Comparison of ENCODE assay signal across 8 cellular contexts in the genomic region with DNA sequence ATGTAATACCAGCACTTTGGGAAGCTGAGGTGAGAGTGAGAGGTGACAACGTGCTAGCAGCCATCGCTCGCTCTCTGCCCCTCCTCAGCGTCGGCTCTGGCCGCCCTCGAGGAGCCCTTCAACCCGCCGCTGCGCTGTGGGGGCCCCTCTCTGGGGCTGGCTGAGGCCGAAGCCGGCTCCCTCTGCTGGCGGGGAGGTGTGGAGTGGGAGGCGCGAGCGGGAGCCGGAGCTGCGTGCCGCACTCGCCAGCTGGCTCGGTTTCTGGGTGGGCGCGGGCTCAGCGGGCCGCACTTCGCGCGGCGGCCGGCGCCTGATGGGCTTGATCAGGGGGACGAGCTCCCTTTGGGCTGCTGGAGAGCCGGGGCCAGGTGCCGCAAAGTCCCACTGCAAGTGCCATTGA.
DNase-seq lines count a peak whose midpoint lies in the region; ATAC-seq, FAIRE-seq and TF ChIP-seq lines count a peak whose summit lies in the region.

No MANE protein-coding gene starts in this region.

- no peaks in the 10 kb centered on the region for H3K27me3 ChIP-seq in MM.1S (replicated peaks; ENCODE audit: insufficient read depth, low read length)

- H4K20me1 ChIP-seq in MM.1S (ENCODE audit: insufficient read depth, low read length), result no peaks in the 10 kb centered on the region

- H3K9me3 ChIP-seq in MM.1S (replicated peaks; ENCODE audit: insufficient read depth, low read length), result no peaks in the 10 kb centered on the region

- no peak for ATAC-seq in activated T-helper 17 cell treated with anti-CD3 and anti-CD28 coated beads, Interleukin-2, amount 50 U/mL, for 72 hours (replicated peaks)
- ATAC-seq in GM21423 (IDR thresholded peaks at IDR 0.05; ENCODE audit: unreplicated experiment), result no peak
- no peak for ATAC-seq in effector memory CD8-positive, alpha-beta T cell (replicated peaks)

- peak overlapping the region; percentile 61 for H2AFZ ChIP-seq in MM.1S (ENCODE audit: low read length)

- H3K9me3 Mint-ChIP-seq in endothelial cell (ENCODE audit: unreplicated experiment) (no peaks in the 10 kb centered on the region), nephron progenitor cell (peaks cover 12% of the 10 kb centered on the region)
- no peaks in the 10 kb centered on the region for H3K9me3 Mint-ChIP-seq in activated T-helper 17 cell treated with anti-CD3 and anti-CD28 coated beads, Interleukin-2, amount 50 U/mL, for 72 hours
- no peaks in the 10 kb centered on the region for H3K9me3 Mint-ChIP-seq in effector memory CD8-positive, alpha-beta T cell

- TF ChIP-seq POLR2A in H54 (IDR thresholded peaks at IDR 0.05; ENCODE audit: low read depth, low read length), result no peak

- H3K9me2 ChIP-seq in MM.1S (replicated peaks; ENCODE audit: insufficient read depth, low read length), result no peaks in the 10 kb centered on the region

- H3K4me1 Mint-ChIP-seq in endothelial cell (ENCODE audit: unreplicated experiment), result no peaks in the 10 kb centered on the region
- peaks cover 5% of the 10 kb centered on the region for H3K4me1 Mint-ChIP-seq in nephron progenitor cell
- H3K4me1 Mint-ChIP-seq in activated T-helper 17 cell treated with anti-CD3 and anti-CD28 coated beads, Interleukin-2, amount 50 U/mL, for 72 hours, result no peaks in the 10 kb centered on the region
- no peaks in the 10 kb centered on the region for H3K4me1 Mint-ChIP-seq in effector memory CD8-positive, alpha-beta T cell (ENCODE audit: low read depth in 2 of 2)

- H3K79me2 ChIP-seq in MM.1S (ENCODE audit: low read length), result no peaks in the 10 kb centered on the region

- peak; percentile 45 for TF ChIP-seq CTCF in MM.1S (IDR thresholded peaks at IDR 0.05; ENCODE audit: low read length)
- peak; percentile 17 for TF ChIP-seq CTCF in endothelial cell (IDR thresholded peaks at IDR 0.05; ENCODE audit: unreplicated experiment)
- TF ChIP-seq CTCF in nephron progenitor cell (IDR thresholded peaks at IDR 0.05), result peak; percentile 34

- no peak overlapping the region for H3K27ac ChIP-seq in MM.1S (ENCODE audit: low read length)

- H3K36me3 ChIP-seq in MM.1S (replicated peaks; ENCODE audit: insufficient read depth, low read length), result no peaks in the 10 kb centered on the region

- H3K4me1 ChIP-seq in MM.1S (ENCODE audit: low read length), result no peaks in the 10 kb centered on the region

- H3K27ac Mint-ChIP-seq in endothelial cell (ENCODE audit: unreplicated experiment), result no peak overlapping the region
- H3K27ac Mint-ChIP-seq in nephron progenitor cell, result no peak overlapping the region
- H3K27ac Mint-ChIP-seq in activated T-helper 17 cell treated with anti-CD3 and anti-CD28 coated beads, Interleukin-2, amount 50 U/mL, for 72 hours, result no peak overlapping the region
- no peak overlapping the region for H3K27ac Mint-ChIP-seq in effector memory CD8-positive, alpha-beta T cell

- no peaks in the 10 kb centered on the region for H3F3A ChIP-seq in MM.1S (ENCODE audit: insufficient read depth, low read length)

- peak overlapping the region; percentile 46; the same call in 1 of the 2 replicates for H3K4me2 ChIP-seq in MM.1S (ENCODE audit: low read depth, low read length)

- H3K9ac ChIP-seq in MM.1S (ENCODE audit: low read length), result peak overlapping the region; percentile 33; the same call in 1 of the 2 replicates

- H3K36me3 Mint-ChIP-seq in endothelial cell (ENCODE audit: low read depth, unreplicated experiment) (no peaks in the 10 kb centered on the region), nephron progenitor cell (ENCODE audit: low read depth) (no peaks in the 10 kb centered on the region)
- no peaks in the 10 kb centered on the region for H3K36me3 Mint-ChIP-seq in activated T-helper 17 cell treated with anti-CD3 and anti-CD28 coated beads, Interleukin-2, amount 50 U/mL, for 72 hours (ENCODE audit: low read depth)
- no peaks in the 10 kb centered on the region for H3K36me3 Mint-ChIP-seq in effector memory CD8-positive, alpha-beta T cell (ENCODE audit: insufficient read depth)

- peak; percentile 64 for DNase-seq in AG20443 (ENCODE audit: low spot score)
- DNase-seq in MM.1S, result peak; percentile 42
- peak; percentile 65 for DNase-seq in endothelial cell (ENCODE audit: low spot score)
- DNase-seq in nephron progenitor cell, result peak; percentile 78
- DNase-seq in H54 (ENCODE audit: insufficient read length, low spot score), result no peak
- no peak for DNase-seq in effector memory CD8-positive, alpha-beta T cell

- H3K4me3 Mint-ChIP-seq in endothelial cell (ENCODE audit: unreplicated experiment), result no peak overlapping the region
- H3K4me3 Mint-ChIP-seq in nephron progenitor cell, result peak overlapping the region; percentile 64
- no peak overlapping the region for H3K4me3 Mint-ChIP-seq in activated T-helper 17 cell treated with anti-CD3 and anti-CD28 coated beads, Interleukin-2, amount 50 U/mL, for 72 hours
- no peak overlapping the region for H3K4me3 Mint-ChIP-seq in effector memory CD8-positive, alpha-beta T cell

- FAIRE-seq in H54 (lab: Jason Lieb, UNC), result no peak

- H3K4me3 ChIP-seq in MM.1S (ENCODE audit: low read length), result peak overlapping the region; percentile 55

- H3K27me3 Mint-ChIP-seq in endothelial cell (ENCODE audit: unreplicated experiment) (peaks cover 3% of the 10 kb centered on the region), nephron progenitor cell (ENCODE audit: low read depth, poor library complexity) (no peaks in the 10 kb centered on the region)
- H3K27me3 Mint-ChIP-seq in activated T-helper 17 cell treated with anti-CD3 and anti-CD28 coated beads, Interleukin-2, amount 50 U/mL, for 72 hours, result peaks cover 14% of the 10 kb centered on the region
- H3K27me3 Mint-ChIP-seq in effector memory CD8-positive, alpha-beta T cell, result peaks cover 9 to 10% of the 10 kb centered on the region in 2 donors

Comparison
In these comparisons a context has a peak if more than half of its experiments do, and no peak if none do; other contexts are left out.
1. DNase-seq: peak in AG20443 (single experiment), MM.1S (single experiment), endothelial cell (single experiment) and nephron progenitor cell (single experiment); none in H54 (single experiment) and effector memory CD8-positive, alpha-beta T cell (0 of 3).
2. Peak in every context shown above with its lines, with median percentiles within 50 percentile points of each other: CTCF ChIP-seq.